ENCODE assay signal across 8 cellular contexts in the genomic region with DNA sequence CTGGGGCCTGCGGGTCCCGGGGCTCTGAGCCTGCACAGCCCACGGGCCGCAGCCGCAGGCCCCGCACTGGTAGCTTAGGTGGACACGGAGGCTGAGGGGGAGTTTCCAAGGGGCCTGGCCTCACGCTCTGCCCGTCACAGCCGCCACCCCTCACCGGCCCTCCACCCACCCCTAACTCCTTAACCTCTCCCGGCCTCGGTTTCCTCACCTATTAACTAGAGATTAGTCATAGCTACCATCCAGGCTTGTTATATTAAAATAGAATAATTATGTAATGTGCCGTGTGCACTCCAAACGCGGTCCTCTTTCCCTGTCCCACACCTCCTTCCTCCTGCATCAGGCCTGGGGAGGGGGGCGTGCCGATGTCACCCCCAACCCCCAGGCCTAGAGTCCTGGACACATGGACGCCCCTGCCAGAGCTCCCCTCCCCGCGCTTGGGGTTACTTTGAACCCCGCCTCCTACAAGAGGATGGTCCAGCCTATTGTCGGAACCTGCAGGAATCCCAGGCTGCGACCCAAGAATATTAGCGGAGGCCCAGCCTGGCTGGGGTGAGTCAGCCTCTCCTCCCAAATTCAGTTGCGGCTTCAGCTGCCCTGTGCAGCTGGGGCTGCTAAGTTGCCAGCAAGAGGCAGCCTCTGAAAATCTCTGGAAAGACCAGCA. TPM values are rescaled to one million over a fixed set of nuclear protein-coding genes. Genes with fewer than 3 reads are reported as not detected.
A peak's percentile ranks its signal among the peaks of the same experiment; 100 is the strongest.
DNase-seq lines count a peak whose midpoint lies in the region; ATAC-seq and TF ChIP-seq lines count a peak whose summit lies in the region.

No MANE protein-coding gene starts in this region.

- H2BK12ac ChIP-seq in H9 (ENCODE audit: insufficient read length, low read depth, low read length): no peak overlapping the region

- no peak overlapping the region for H4K91ac ChIP-seq in H9 (ENCODE audit: insufficient read length, low read depth, low read length)

- no peak overlapping the region for H2BK20ac ChIP-seq in H9 (ENCODE audit: low read depth, low read length, poor library complexity, severe bottlenecking)

- peak; percentile 59 for DNase-seq in H9
- no peak for DNase-seq in T-helper 17 cell
- peak; percentile 91 to 96 for DNase-seq in fibroblast of lung (ENCODE audit: low read depth in 2 of 2)
- DNase-seq in neural progenitor cell (ENCODE audit: low spot score): no peak
- DNase-seq in ecto neural progenitor cell (ENCODE audit: low spot score): no peak
- DNase-seq in GM19240 (ENCODE audit: insufficient read length, low spot score): no peak

- no peak overlapping the region for H3K23ac ChIP-seq in H9 (ENCODE audit: insufficient read length, low read depth, low read length)

- ATAC-seq in T-helper 17 cell (no peak), HG02970 (IDR thresholded peaks at IDR 0.05; ENCODE audit: low FRiP score, unreplicated experiment) (no peak), GM21515 (IDR thresholded peaks at IDR 0.05; ENCODE audit: unreplicated experiment) (no peak)

- H4K20me1 ChIP-seq in H9 (ENCODE audit: control insufficient read depth, insufficient read depth, insufficient read length) (no peaks in the 10 kb centered on the region), fibroblast of lung (ENCODE audit: control insufficient read depth, extremely low read depth, insufficient read depth, low read length) (no peaks in the 10 kb centered on the region), neural progenitor cell (ENCODE audit: low read depth) (no peaks in the 10 kb centered on the region)

- no peak overlapping the region for H2BK15ac ChIP-seq in H9 (ENCODE audit: low read depth, low read length)

- H3K9me3 Mint-ChIP-seq in H9: no peaks in the 10 kb centered on the region
- H3K9me3 Mint-ChIP-seq in neural progenitor cell: no peaks in the 10 kb centered on the region

- no peak overlapping the region for H3T11ph ChIP-seq in H9 (ENCODE audit: low read length)

- H3K27ac Mint-ChIP-seq in H9 (no peak overlapping the region), T-helper 17 cell (peak overlapping the region; percentile 95), neural progenitor cell (peak overlapping the region; percentile 25)

- no peak overlapping the region for H3K4ac ChIP-seq in H9 (ENCODE audit: low read depth, low read length)

- no CpG with 5 or more reads among the region's 26 CpGs for WGBS in H9 (ENCODE audit: extremely low coverage, insufficient read length, low lambda C conversion rate)

- H3F3A ChIP-seq in neural progenitor cell (ENCODE audit: low read depth): peaks cover 25% of the 10 kb centered on the region

- no peak overlapping the region; the same call in 1 of the 2 replicates for H3K14ac ChIP-seq in H9 (ENCODE audit: insufficient read depth, low read length)

- peak overlapping the region; percentile 32 to 46; a peak in 4 of 5 replicates for H3K4me3 Mint-ChIP-seq in H9
- peak overlapping the region; percentile 85 for H3K4me3 Mint-ChIP-seq in T-helper 17 cell
- H3K4me3 Mint-ChIP-seq in neural progenitor cell: peak overlapping the region; percentile 69

- H3K23me2 ChIP-seq in H9 (ENCODE audit: insufficient read length, low read depth, low read length, poor library complexity, severe bottlenecking): no peaks in the 10 kb centered on the region

- H2BK5ac ChIP-seq in H9 (ENCODE audit: insufficient read length, low read length): no peak overlapping the region

- H3K4me2 ChIP-seq in H9 (ENCODE audit: insufficient read depth, insufficient read length, low read length): peak overlapping the region; percentile 48
- peak overlapping the region; percentile 85 for H3K4me2 ChIP-seq in fibroblast of lung (ENCODE audit: extremely low read depth, insufficient read depth, low read length)
- H3K4me2 ChIP-seq in neural progenitor cell: peak overlapping the region; percentile 86

- H2AFZ ChIP-seq in H9 (ENCODE audit: low read length): no peak overlapping the region
- no peak overlapping the region for H2AFZ ChIP-seq in fibroblast of lung (ENCODE audit: low read length)
- H2AFZ ChIP-seq in neural progenitor cell (replicated peaks): peak overlapping the region; percentile 32

- no peaks in the 10 kb centered on the region for H3K9me3 ChIP-seq in H9 (ENCODE audit: control insufficient read depth, low read depth, low read length)
- no peaks in the 10 kb centered on the region for H3K9me3 ChIP-seq in T-helper 17 cell (ENCODE audit: control insufficient read depth, low read length, poor library complexity, severe bottlenecking)
- H3K9me3 ChIP-seq in fibroblast of lung (ENCODE audit: control insufficient read depth, insufficient read depth, low read depth, low read length): no peaks in the 10 kb centered on the region
- H3K9me3 ChIP-seq in neural progenitor cell (ENCODE audit: low read depth): no peaks in the 10 kb centered on the region

- H3K56ac ChIP-seq in H9 (ENCODE audit: insufficient read length, low read depth, low read length): no peak overlapping the region

- peak overlapping the region; percentile 54 for H3K18ac ChIP-seq in H9 (ENCODE audit: insufficient read length, low read depth, low read length)

- H3K27ac ChIP-seq in H9 (ENCODE audit: insufficient read length, low read depth, low read length) (no peak overlapping the region), fibroblast of lung (ENCODE audit: insufficient read depth, low read length) (peak overlapping the region; percentile 98), neural progenitor cell (no peak overlapping the region)

- no peaks in the 10 kb centered on the region for H3K36me3 ChIP-seq in fibroblast of lung (ENCODE audit: control insufficient read depth, insufficient read depth, low read length)
- no peaks in the 10 kb centered on the region for H3K36me3 ChIP-seq in neural progenitor cell

- H3K4me1 ChIP-seq in H9 (ENCODE audit: insufficient read depth, low read length) (no peaks in the 10 kb centered on the region; the same call in 1 of the 2 replicates), fibroblast of lung (ENCODE audit: control insufficient read depth, extremely low read depth, insufficient read depth, low read length) (peaks cover 35% of the 10 kb centered on the region), neural progenitor cell (peaks cover 14% of the 10 kb centered on the region)

- no peak overlapping the region for H2AK5ac ChIP-seq in H9 (ENCODE audit: insufficient read length, low read length)

- H4K8ac ChIP-seq in H9 (replicated peaks; ENCODE audit: insufficient read length, low read depth, low read length): no peak overlapping the region

- H2BK120ac ChIP-seq in H9 (ENCODE audit: low read depth, low read length, poor library complexity, severe bottlenecking): no peak overlapping the region

- no peaks in the 10 kb centered on the region for H3K79me1 ChIP-seq in H9 (ENCODE audit: insufficient read depth, low read depth, low read length, poor library complexity, severe bottlenecking)

- TF ChIP-seq CTCF in H9 (conservative IDR thresholded peaks at IDR 0.05) (no peak), fibroblast of lung (conservative IDR thresholded peaks at IDR 0.05 in 1 of 2, IDR thresholded peaks at IDR 0.05 in 1 of 2; ENCODE audit: low read depth in 1 of 2, low read length in 2 of 2) (no peak), neural progenitor cell (IDR thresholded peaks at IDR 0.05) (no peak)

- no peaks in the 10 kb centered on the region for H3K79me2 ChIP-seq in H9 (ENCODE audit: insufficient read depth, low read length)
- no peaks in the 10 kb centered on the region for H3K79me2 ChIP-seq in fibroblast of lung (ENCODE audit: control insufficient read depth, insufficient read depth, low read length)
- H3K79me2 ChIP-seq in neural progenitor cell (ENCODE audit: low read depth): no peaks in the 10 kb centered on the region

- no peaks in the 10 kb centered on the region for H3K27me3 ChIP-seq in H9 (ENCODE audit: insufficient read depth, low read length)
- H3K27me3 ChIP-seq in fibroblast of lung (ENCODE audit: control insufficient read depth, insufficient read depth, low read length): no peaks in the 10 kb centered on the region
- H3K27me3 ChIP-seq in neural progenitor cell: peaks cover 70% of the 10 kb centered on the region

- H3K36me3 Mint-ChIP-seq in H9 (ENCODE audit: insufficient read depth in 1 of 3, low read depth in 3 of 3) (no peaks in the 10 kb centered on the region), T-helper 17 cell (ENCODE audit: low read depth) (no peaks in the 10 kb centered on the region), neural progenitor cell (no peaks in the 10 kb centered on the region)

- H3K9ac ChIP-seq in H9 (ENCODE audit: extremely low read depth, insufficient read length, low read length): no peak overlapping the region
- peak overlapping the region; percentile 95 for H3K9ac ChIP-seq in fibroblast of lung (ENCODE audit: insufficient read depth, low read length)
- no peak overlapping the region for H3K9ac ChIP-seq in neural progenitor cell

- H3K27me3 Mint-ChIP-seq in H9 (ENCODE audit: low read depth) (peaks cover 55% of the 10 kb centered on the region), T-helper 17 cell (no peaks in the 10 kb centered on the region), neural progenitor cell (ENCODE audit: insufficient read depth, low read depth) (peaks cover 11% of the 10 kb centered on the region)

- H3K4me3 ChIP-seq in fibroblast of lung (replicated peaks in 1 of 4; ENCODE audit: control extremely low read depth in 1 of 4, insufficient read depth in 1 of 4, low read depth in 3 of 4, low read length in 4 of 4) (peak overlapping the region in 3 of 4 experiments; percentile 24 to 55 (median 31)), neural progenitor cell (peak overlapping the region; percentile 46)

- H4K5ac ChIP-seq in H9 (ENCODE audit: insufficient read length, low read depth, low read length): no peak overlapping the region

- H3K4me1 Mint-ChIP-seq in H9 (peaks cover 12 to 15% of the 10 kb centered on the region in 2 experiments), T-helper 17 cell (peaks cover 59% of the 10 kb centered on the region), neural progenitor cell (peaks cover 28% of the 10 kb centered on the region)

RNA-seq across cellular contexts. Expression of gene SOCS3, which starts 17.3 kb away (rescaled TPM):
- 9.5 and 9.6 TPM in 2 replicates for total RNA-seq in H9 (2021)
- total RNA-seq in T-helper 17 cell: 100 to 1,000 TPM; 119 to 197 TPM
- 163 and 185 TPM in 2 replicates for total RNA-seq in fibroblast of lung
- polyA plus RNA-seq in fibroblast of lung: 52.6 and 87.8 TPM in 2 replicates
- 59.6 and 94.1 TPM in 2 replicates for polyA plus RNA-seq in fibroblast of lung (2012)
- polyA minus RNA-seq in fibroblast of lung (ENCODE audit: low replicate concordance): 48.9 and 50.2 TPM in 2 replicates
- total RNA-seq in neural progenitor cell (ENCODE audit: low replicate concordance): 7.5 and 16.7 TPM in 2 replicates

RNA-seq across cellular contexts. Expression of gene PGS1, which starts 35.9 kb away (rescaled TPM):
- 41.8 and 45.7 TPM in 2 replicates for total RNA-seq in H9 (2021)
- 10 to 100 TPM; 47.5 to 54.9 TPM for total RNA-seq in T-helper 17 cell
- total RNA-seq in fibroblast of lung: 29.8 and 34.5 TPM in 2 replicates
- 21.7 and 22.4 TPM in 2 replicates for polyA plus RNA-seq in fibroblast of lung
- polyA plus RNA-seq in fibroblast of lung (2012): 16.6 and 21.3 TPM in 2 replicates
- polyA minus RNA-seq in fibroblast of lung (ENCODE audit: low replicate concordance): 27.9 and 37.7 TPM in 2 replicates
- 45.2 and 65.7 TPM in 2 replicates for total RNA-seq in neural progenitor cell (ENCODE audit: low replicate concordance)

Comparison
In these comparisons a context has a peak if more than half of its experiments do, and no peak if none do; other contexts are left out.
1. DNase-seq: peak in H9 (single experiment) and fibroblast of lung (2 of 2); none in T-helper 17 cell (0 of 3), neural progenitor cell (single experiment), ecto neural progenitor cell (single experiment) and GM19240 (single experiment).
2. H3K27ac Mint-ChIP-seq: peak in T-helper 17 cell (single experiment) and neural progenitor cell (single experiment); none in H9 (0 of 3).
3. Peak in every context shown above with its lines, with median percentiles within 50 percentile points of each other: H3K4me2 ChIP-seq and H3K4me3 Mint-ChIP-seq.